In the genomic region with DNA sequence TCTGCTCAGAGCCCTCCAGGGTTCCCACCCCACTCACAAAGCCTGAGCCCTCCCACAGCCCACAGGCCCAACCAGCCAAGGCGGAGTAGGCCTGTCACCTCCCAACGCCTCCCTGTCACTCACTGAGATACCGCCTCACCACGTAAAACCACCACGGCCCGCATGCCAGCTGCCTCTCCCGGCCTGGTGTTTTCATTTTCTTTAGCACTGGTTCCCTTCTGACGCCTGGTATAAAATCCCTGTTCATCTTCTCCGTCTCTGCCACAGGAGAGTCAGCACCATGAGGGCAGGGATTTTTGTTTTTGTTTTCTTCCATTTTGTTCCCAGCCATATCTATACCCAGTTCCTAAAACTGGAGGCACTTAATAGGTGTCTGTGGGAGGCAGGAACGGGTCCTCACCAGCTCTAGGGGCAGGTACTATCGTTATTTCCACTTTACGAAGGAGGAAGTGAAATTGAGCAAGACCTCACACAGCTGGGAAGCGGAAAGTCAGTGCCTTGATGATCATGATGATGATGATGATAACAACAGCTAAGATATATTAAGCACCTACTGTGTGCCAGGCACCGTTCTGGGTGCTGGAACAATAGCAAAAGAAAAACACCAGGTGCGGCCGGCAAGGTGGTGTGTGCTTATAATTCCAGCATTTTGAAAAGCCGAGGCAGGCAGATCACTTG, we compare ENCODE assay signal across 11 cellular contexts. TPM values are rescaled to one million over a fixed set of nuclear protein-coding genes. Genes with fewer than 3 reads are reported as not detected.
A peak's percentile ranks its signal among the peaks of the same experiment; 100 is the strongest.
DNase-seq lines count a peak whose midpoint lies in the region; ATAC-seq and TF ChIP-seq lines count a peak whose summit lies in the region.
"Had no signal": no experiment of that assay in that cellular context is flagged by ENCODE, and none has a peak within 500 bp of the region (broad histone marks: within the 10 kb centered on the region; RNA-seq: fewer than 3 reads in every experiment).

No MANE protein-coding gene starts in this region.

- H3K27ac Mint-ChIP-seq in stimulated activated effector memory CD8-positive, alpha-beta T cell treated with anti-CD3 and anti-CD28 coated beads, Interleukin-12 subunit alpha, Interleukin-12 subunit beta, amount 100 ng/mL, for 72 hours = peak overlapping the region; percentile 64

- H3K4me1 ChIP-seq in MM.1S (ENCODE audit: low read length) (no peaks in the 10 kb centered on the region), duodenal mucosa (ENCODE audit: control insufficient read depth in 1 of 2, insufficient read depth in 2 of 2, low read length in 2 of 2) (no peaks in the 10 kb centered on the region), SK-N-SH (ENCODE audit: control insufficient read depth in 1 of 2, insufficient read depth in 2 of 2, low read depth in 1 of 2, low read length in 1 of 2) (peaks cover 0 to 21% of the 10 kb centered on the region in 2 experiments; a peak in 1 of 4 replicates)
- H3K4me1 ChIP-seq: stomach had no signal

- peak overlapping the region; percentile 74; the same call in 1 of the 2 replicates for H3K27ac ChIP-seq in MM.1S (ENCODE audit: low read length)
- H3K27ac ChIP-seq in duodenal mucosa (ENCODE audit: low read depth, low read length) = peak overlapping the region; percentile 20
- H3K27ac ChIP-seq in SK-N-SH (ENCODE audit: low read depth in 2 of 2, low read length in 1 of 2) = peak overlapping the region in 1 of 2 experiments; percentile 16; a peak in 1 of 4 replicates

- H3K79me2 ChIP-seq in MM.1S (ENCODE audit: low read length) = no peaks in the 10 kb centered on the region
- no peaks in the 10 kb centered on the region for H3K79me2 ChIP-seq in SK-N-SH (ENCODE audit: insufficient read depth)

- no peak for TF ChIP-seq RAD21 in SK-N-SH (IDR thresholded peaks at IDR 0.05; ENCODE audit: low read length)

- peak; percentile 42 for DNase-seq in NCI-H510A treated with DMSO at 0.1 percent for 48 hours (lab: John Stamatoyannopoulos, UW)
- DNase-seq in NCI-H510A (lab: John Stamatoyannopoulos, UW) = no peak
- DNase-seq in MM.1S = peak; percentile 15
- DNase-seq in stimulated activated effector memory CD8-positive, alpha-beta T cell treated with anti-CD3 and anti-CD28 coated beads, Interleukin-12 subunit alpha, Interleukin-12 subunit beta, amount 100 ng/mL, for 72 hours (ENCODE audit: low spot score in 2 of 2) = no peak
- no peak for DNase-seq in SK-N-SH
- DNase-seq in GM03348 (ENCODE audit: low spot score) = no peak
- DNase-seq: stomach, SW 1271 had no signal

- TF ChIP-seq CTCF in MM.1S (IDR thresholded peaks at IDR 0.05; ENCODE audit: low read length) (no peak), SK-N-SH (IDR thresholded peaks at IDR 0.05) (no peak)

- H3K9me2 ChIP-seq in MM.1S (replicated peaks; ENCODE audit: insufficient read depth, low read length) (no peaks in the 10 kb centered on the region), SK-N-SH (no peaks in the 10 kb centered on the region)

- H3K4me3 ChIP-seq in MM.1S (ENCODE audit: low read length) (peak overlapping the region; percentile 25; the same call in 1 of the 2 replicates), duodenal mucosa (ENCODE audit: low read depth in 1 of 2, low read length in 2 of 2) (no peak overlapping the region), SK-N-SH (ENCODE audit: low read depth in 2 of 2, low read length in 1 of 2) (no peak overlapping the region)
- H3K4me3 ChIP-seq: A549, stomach had no signal

- H4K20me1 ChIP-seq in MM.1S (ENCODE audit: insufficient read depth, low read length) = no peaks in the 10 kb centered on the region
- no peaks in the 10 kb centered on the region for H4K20me1 ChIP-seq in SK-N-SH (ENCODE audit: insufficient read depth)

- CTCF ChIA-PET in SK-N-SH (lab: Yijun Ruan, JAX) = interaction anchor here (0.6 to 5.1 kb wide), 5 partner anchors 11 to 62 kb away, joined by 3 to 26 read pairs (median 3); no protein-coding TSS in a partner anchor

- TF ChIP-seq EP300 in SK-N-SH (IDR thresholded peaks at IDR 0.05; ENCODE audit: borderline replicate concordance in 1 of 2, low read depth in 1 of 2, low read length in 1 of 2) = no peak

- H3F3A ChIP-seq in MM.1S (ENCODE audit: insufficient read depth, low read length) = no peaks in the 10 kb centered on the region
- H3F3A ChIP-seq in SK-N-SH (replicated peaks; ENCODE audit: insufficient read depth) = no peaks in the 10 kb centered on the region

- no peaks in the 10 kb centered on the region for H3K36me3 ChIP-seq in MM.1S (replicated peaks; ENCODE audit: insufficient read depth, low read length)
- no peaks in the 10 kb centered on the region for H3K36me3 ChIP-seq in duodenal mucosa (ENCODE audit: control insufficient read depth in 1 of 2, insufficient read depth in 2 of 2, low read length in 2 of 2)
- H3K36me3 ChIP-seq in SK-N-SH (replicated peaks in 1 of 2; ENCODE audit: control insufficient read depth in 1 of 2, insufficient read depth in 2 of 2, low read length in 1 of 2) = no peaks in the 10 kb centered on the region
- H3K36me3 ChIP-seq: stomach had no signal

- H3K4me1 Mint-ChIP-seq in stimulated activated effector memory CD8-positive, alpha-beta T cell treated with anti-CD3 and anti-CD28 coated beads, Interleukin-12 subunit alpha, Interleukin-12 subunit beta, amount 100 ng/mL, for 72 hours = peaks cover 5% of the 10 kb centered on the region

- no peaks in the 10 kb centered on the region for H3K9me3 Mint-ChIP-seq in stimulated activated effector memory CD8-positive, alpha-beta T cell treated with anti-CD3 and anti-CD28 coated beads, Interleukin-12 subunit alpha, Interleukin-12 subunit beta, amount 100 ng/mL, for 72 hours

- H3K4me3 Mint-ChIP-seq in stimulated activated effector memory CD8-positive, alpha-beta T cell treated with anti-CD3 and anti-CD28 coated beads, Interleukin-12 subunit alpha, Interleukin-12 subunit beta, amount 100 ng/mL, for 72 hours = no peak overlapping the region

- ATAC-seq in stimulated activated effector memory CD8-positive, alpha-beta T cell treated with anti-CD3 and anti-CD28 coated beads, Interleukin-12 subunit alpha, Interleukin-12 subunit beta, amount 100 ng/mL, for 72 hours = no peak
- ATAC-seq in HG02623 (IDR thresholded peaks at IDR 0.05; ENCODE audit: unreplicated experiment) = no peak
- ATAC-seq: A549 had no signal

- WGBS in SK-N-SH (ENCODE audit: low lambda C conversion rate) = 93% methylated on average over 17 of the region's 17 CpGs

- no peaks in the 10 kb centered on the region for H3K36me3 Mint-ChIP-seq in stimulated activated effector memory CD8-positive, alpha-beta T cell treated with anti-CD3 and anti-CD28 coated beads, Interleukin-12 subunit alpha, Interleukin-12 subunit beta, amount 100 ng/mL, for 72 hours

- POLR2A ChIA-PET in SK-N-SH (lab: Yijun Ruan, JAX) = interaction anchor here (1.4 kb wide), 1 partner anchor 14 kb away, joined by 3 read pairs; no protein-coding TSS in a partner anchor

- H2AFZ ChIP-seq in MM.1S (ENCODE audit: low read length) (peak overlapping the region; percentile 56; the same call in 1 of the 2 replicates), SK-N-SH (ENCODE audit: low read depth) (no peak overlapping the region)

- H3K27me3 ChIP-seq in MM.1S (replicated peaks; ENCODE audit: insufficient read depth, low read length) = no peaks in the 10 kb centered on the region
- no peaks in the 10 kb centered on the region for H3K27me3 ChIP-seq in duodenal mucosa (ENCODE audit: control insufficient read depth in 1 of 2, insufficient read depth in 2 of 2, low read length in 2 of 2)
- no peaks in the 10 kb centered on the region for H3K27me3 ChIP-seq in SK-N-SH (ENCODE audit: insufficient read depth)
- H3K27me3 ChIP-seq: stomach had no signal

- H3K9me3 ChIP-seq in MM.1S (replicated peaks; ENCODE audit: insufficient read depth, low read length) (no peaks in the 10 kb centered on the region), duodenal mucosa (ENCODE audit: control insufficient read depth in 1 of 2, low read length in 2 of 2) (no peaks in the 10 kb centered on the region), SK-N-SH (no peaks in the 10 kb centered on the region)
- H3K9me3 ChIP-seq: A549, stomach had no signal

- H3K9ac ChIP-seq in MM.1S (ENCODE audit: low read length) (peak overlapping the region; percentile 51), duodenal mucosa (ENCODE audit: low read depth in 1 of 2, low read length in 2 of 2) (no peak overlapping the region), SK-N-SH (no peak overlapping the region)

- H3K4me2 ChIP-seq in MM.1S (ENCODE audit: low read depth, low read length) = peak overlapping the region; percentile 41; the same call in 1 of the 2 replicates
- no peak overlapping the region for H3K4me2 ChIP-seq in SK-N-SH
- H3K4me2 ChIP-seq: A549 had no signal

TF ChIP-seq in SK-N-SH, 30 proteins besides CTCF, POLR2A, EP300 and RAD21 (continues in another document):
- no peak for TF ChIP-seq RFX5 (IDR thresholded peaks at IDR 0.05; ENCODE audit: low read length)
- TF ChIP-seq, protein P1, sequence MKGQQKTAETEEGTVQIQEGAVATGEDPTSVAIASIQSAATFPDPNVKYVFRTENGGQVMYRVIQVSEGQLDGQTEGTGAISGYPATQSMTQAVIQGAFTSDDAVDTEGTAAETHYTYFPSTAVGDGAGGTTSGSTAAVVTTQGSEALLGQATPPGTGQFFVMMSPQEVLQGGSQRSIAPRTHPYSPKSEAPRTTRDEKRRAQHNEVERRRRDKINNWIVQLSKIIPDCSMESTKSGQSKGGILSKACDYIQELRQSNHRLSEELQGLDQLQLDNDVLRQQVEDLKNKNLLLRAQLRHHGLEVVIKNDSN (IDR thresholded peaks at IDR 0.05; ENCODE audit: borderline replicate concordance, low read depth) = no peak
- no peak for TF ChIP-seq TCF12 (IDR thresholded peaks at IDR 0.05)
- TF ChIP-seq FOSL2 (IDR thresholded peaks at IDR 0.05; ENCODE audit: borderline replicate concordance, low read depth) = no peak
- TF ChIP-seq RXRA (IDR thresholded peaks at IDR 0.05; ENCODE audit: borderline replicate concordance, low read depth) = no peak
- TF ChIP-seq ELF1 (IDR thresholded peaks at IDR 0.05) = no peak
- no peak for TF ChIP-seq TEAD4 (IDR thresholded peaks at IDR 0.05; ENCODE audit: borderline replicate concordance, insufficient read depth)
- TF ChIP-seq NFIC (IDR thresholded peaks at IDR 0.05; ENCODE audit: borderline replicate concordance) = no peak
- no peak for TF ChIP-seq SMC3 (IDR thresholded peaks at IDR 0.05; ENCODE audit: low read depth, low read length)

RNA-seq across cellular contexts. Expression of a gene that starts 58.6 kb away (rescaled TPM):
- 3.7 and 6.2 TPM in 2 replicates for polyA plus RNA-seq in SK-N-SH (2012; rRNA removed)
- polyA plus RNA-seq in SK-N-SH (2012; cell fraction: cytosol; rRNA removed) = 2.2 and 3.9 TPM in 2 replicates
- polyA plus RNA-seq in SK-N-SH (2012; cell fraction: nucleus; rRNA removed) = 5.6 and 5.7 TPM in 2 replicates

Comparison
In these comparisons a context has a peak if more than half of its experiments do, and no peak if none do; other contexts are left out.
1. DNase-seq: peak in NCI-H510A treated with DMSO at 0.1 percent for 48 hours (single experiment) and MM.1S (single experiment); none in NCI-H510A (single experiment), stimulated activated effector memory CD8-positive, alpha-beta T cell treated with anti-CD3 and anti-CD28 coated beads, Interleukin-12 subunit alpha, Interleukin-12 subunit beta, amount 100 ng/mL, for 72 hours (0 of 2), SK-N-SH (single experiment) and GM03348 (single experiment).